In genomic region chr2:56707650-56708049, GRCh38 we compare ENCODE assay signal across 7 cellular contexts.
"Had no signal": no experiment of that assay in that cellular context is flagged by ENCODE, and none has a peak within 500 bp of the region (broad histone marks: within the 10 kb centered on the region; RNA-seq: fewer than 3 reads in every experiment).

No MANE protein-coding gene starts in this region.

- H3K27ac ChIP-seq: HL-60, KMS-11 had no signal

- DNase-seq: GOT3, H9, HCEC 1CT, KBM-7 had no signal

- H3K9ac ChIP-seq: KMS-11 had no signal

- FAIRE-seq: H54 had no signal

- H3K4me2 ChIP-seq: KMS-11 had no signal
